ENCODE assay signal across 11 cellular contexts in genomic region chr3:43759297-43759782, GRCh38.
A peak's percentile ranks its signal among the peaks of the same experiment; 100 is the strongest.
DNase-seq lines count a peak whose midpoint lies in the region; ATAC-seq and TF ChIP-seq lines count a peak whose summit lies in the region.
"Had no signal": no experiment of that assay in that cellular context is flagged by ENCODE, and none has a peak within 500 bp of the region (broad histone marks: within the 10 kb centered on the region; RNA-seq: fewer than 3 reads in every experiment).

No MANE protein-coding gene starts in this region.

- H3K4me1 ChIP-seq in foreskin keratinocyte (peaks cover 5% of the 10 kb centered on the region), skeletal muscle satellite cell (ENCODE audit: control insufficient read depth, insufficient read depth, low read length) (peaks cover 43% of the 10 kb centered on the region)

- no peak overlapping the region for H3K4me3 Mint-ChIP-seq in CD14-positive monocyte

- H3K36me3 Mint-ChIP-seq in CD14-positive monocyte: no peaks in the 10 kb centered on the region

- TF ChIP-seq CTCF in foreskin keratinocyte (conservative IDR thresholded peaks at IDR 0.05) (peak; percentile 56), CD14-positive monocyte (IDR thresholded peaks at IDR 0.05) (no peak)

- intact Hi-C loops in CD14-positive monocyte (cut with micrococcal nuclease): no loop called here
- intact Hi-C loops in posterior vena cava (cut with DNase I): no loop called here

- peak overlapping the region; percentile 34 for H3K4me2 ChIP-seq in skeletal muscle satellite cell (ENCODE audit: low read length)
- H3K4me2 ChIP-seq: smooth muscle cell had no signal

- no peaks in the 10 kb centered on the region for H3K9me3 Mint-ChIP-seq in CD14-positive monocyte

- H3K4me1 Mint-ChIP-seq in CD14-positive monocyte: peaks cover 11% of the 10 kb centered on the region

- peak overlapping the region in 1 of 7 donors; percentile 8 for H3K27ac Mint-ChIP-seq in CD14-positive monocyte

- H3K36me3 ChIP-seq in skeletal muscle satellite cell (ENCODE audit: insufficient read depth, low read length): no peaks in the 10 kb centered on the region
- H3K36me3 ChIP-seq: adrenal gland had no signal

- no peaks in the 10 kb centered on the region for H3K9me3 ChIP-seq in skeletal muscle satellite cell (replicated peaks; ENCODE audit: low read length)
- H3K9me3 ChIP-seq: adrenal gland had no signal

- H3K9ac ChIP-seq in skeletal muscle satellite cell (ENCODE audit: low read depth, low read length): peak overlapping the region; percentile 71

- H3K27me3 ChIP-seq in foreskin keratinocyte: no peaks in the 10 kb centered on the region
- no peaks in the 10 kb centered on the region for H3K27me3 ChIP-seq in skeletal muscle satellite cell (ENCODE audit: control insufficient read depth, insufficient read depth, low read length)
- H3K27me3 ChIP-seq: adrenal gland had no signal

- ATAC-seq in activated CD4-positive, CD25-positive, alpha-beta regulatory T cell treated with anti-CD3 and anti-CD28 coated beads, Interleukin-2, amount 50 U/mL, for 24 hours: peak; percentile 30 to 59
- peak; percentile 74 for ATAC-seq in foreskin keratinocyte

- H3K27me3 Mint-ChIP-seq in CD14-positive monocyte (ENCODE audit: low read depth in 3 of 3): no peaks in the 10 kb centered on the region

- DNase-seq in activated CD4-positive, CD25-positive, alpha-beta regulatory T cell treated with anti-CD3 and anti-CD28 coated beads, Interleukin-2, amount 50 U/mL, for 72 hours: no peak
- DNase-seq in RPMI7951 (ENCODE audit: low read depth): peak; percentile 71
- DNase-seq in foreskin keratinocyte: peak; percentile 30 to 60
- DNase-seq in CD14-positive monocyte (ENCODE audit: low spot score): no peak
- no peak for DNase-seq in posterior vena cava (ENCODE audit: low spot score)
- DNase-seq in stimulated activated CD4-positive, alpha-beta T cell treated with anti-CD3 and anti-CD28 coated beads, Interleukin-12 subunit alpha, Interleukin-12 subunit beta, amount 100 ng/mL, for 4 hours: no peak
- DNase-seq: NCI-H1105 treated with DMSO at 0.1 percent for 48 hours had no signal

- no peak overlapping the region for H3K27ac ChIP-seq in foreskin keratinocyte

- no peak overlapping the region for H3K4me3 ChIP-seq in skeletal muscle satellite cell (ENCODE audit: low read length)
- H3K4me3 ChIP-seq: adrenal gland, smooth muscle cell had no signal

Comparison
In these comparisons a context has a peak if more than half of its experiments do, and no peak if none do; other contexts are left out.
1. DNase-seq: peak in RPMI7951 (single experiment) and foreskin keratinocyte (2 of 2); none in activated CD4-positive, CD25-positive, alpha-beta regulatory T cell treated with anti-CD3 and anti-CD28 coated beads, Interleukin-2, amount 50 U/mL, for 72 hours (single experiment), CD14-positive monocyte (single experiment), posterior vena cava (single experiment) and stimulated activated CD4-positive, alpha-beta T cell treated with anti-CD3 and anti-CD28 coated beads, Interleukin-12 subunit alpha, Interleukin-12 subunit beta, amount 100 ng/mL, for 4 hours (single experiment).